26 cellular contexts compared by ENCODE assay signal in genomic region chr5:143013176-143013575, GRCh38.
DNase-seq lines count a peak whose midpoint lies in the region; ATAC-seq, FAIRE-seq and TF ChIP-seq lines count a peak whose summit lies in the region.
"Had no signal": no experiment of that assay in that cellular context is flagged by ENCODE, and none has a peak within 500 bp of the region (broad histone marks: within the 10 kb centered on the region; RNA-seq: fewer than 3 reads in every experiment).

No MANE protein-coding gene starts in this region.

- H3K23ac ChIP-seq in IMR-90 (ENCODE audit: low read depth, low read length) = no peak overlapping the region

- H3K9me3 Mint-ChIP-seq in activated naive CD8-positive, alpha-beta T cell (ENCODE audit: low read depth) = peaks cover 4% of the 10 kb centered on the region
- H3K9me3 Mint-ChIP-seq in activated naive CD8-positive, alpha-beta T cell treated with anti-CD3 and anti-CD28 coated beads, Interleukin-2, amount 50 U/mL, for 24 hours = peaks cover 4% of the 10 kb centered on the region
- peaks cover 6% of the 10 kb centered on the region for H3K9me3 Mint-ChIP-seq in CD8-positive, alpha-beta T cell
- H3K9me3 Mint-ChIP-seq: CD4-positive, alpha-beta T cell; CD8-positive, alpha-beta memory T cell had no signal

- no peak for FAIRE-seq in K562 (lab: Jason Lieb, UNC)
- FAIRE-seq: A549, GM12878, GM12892, GM18507 had no signal

- TF ChIP-seq EP300 in K562 (IDR thresholded peaks at IDR 0.05; ENCODE audit: low read length) = no peak

- peaks cover 42% of the 10 kb centered on the region for H3K4me1 Mint-ChIP-seq in activated naive CD8-positive, alpha-beta T cell (ENCODE audit: low read depth)
- peaks cover 77% of the 10 kb centered on the region for H3K4me1 Mint-ChIP-seq in activated naive CD8-positive, alpha-beta T cell treated with anti-CD3 and anti-CD28 coated beads, Interleukin-2, amount 50 U/mL, for 24 hours
- H3K4me1 Mint-ChIP-seq in CD8-positive, alpha-beta T cell (ENCODE audit: low read depth) = peaks cover 20% of the 10 kb centered on the region

- 0 out of 4 replicates have a peak, but pooled peaks cover 0 to 4% of the 10 kb centered on the region in 2 experiments for H3K79me1 ChIP-seq in IMR-90 (ENCODE audit: low read depth in 1 of 2, low read length in 2 of 2)

- ATAC-seq in activated naive CD8-positive, alpha-beta T cell treated with anti-CD3 and anti-CD28 coated beads, Interleukin-2, amount 50 U/mL, for 24 hours = no peak
- ATAC-seq in IMR-90 (ENCODE audit: low read depth) = no peak
- no peak for ATAC-seq in K562
- no peak for ATAC-seq in foreskin keratinocyte
- no peak for ATAC-seq in HG02852 (IDR thresholded peaks at IDR 0.05; ENCODE audit: unreplicated experiment)
- ATAC-seq in CD8-positive, alpha-beta T cell = no peak
- ATAC-seq: GM12878 had no signal

- POLR2A ChIA-PET in IMR-90 (lab: Charles Lee; ENCODE audit: unreplicated experiment) (no interaction called here), K562 (lab: Yijun Ruan, JAX) (no interaction called here)
- POLR2A ChIA-PET in CD8-positive, alpha-beta T cell (lab: Charles Lee) = interaction anchor here (1.3 kb wide), 1 partner anchor 10 kb away, joined by 4 read pairs; no protein-coding TSS in a partner anchor

- no peak overlapping the region for H3K18ac ChIP-seq in IMR-90 (ENCODE audit: low read depth, low read length)

- H3K9ac ChIP-seq in IMR-90 (ENCODE audit: low read depth, low read length) (no peak overlapping the region), K562 (ENCODE audit: insufficient read depth in 1 of 2, low read depth in 2 of 2, low read length in 2 of 2) (no peak overlapping the region)
- H3K9ac ChIP-seq: BLaER1 treated with 17β-estradiol and CSF1 and Interleukin-3, amounts not matched to agents 10 nM and 100 nM had no signal

- TF ChIP-seq POLR2A in IMR-90 (IDR thresholded peaks at IDR 0.05; ENCODE audit: low read depth, low read length) = no peak
- TF ChIP-seq POLR2A in K562 (conservative IDR thresholded peaks at IDR 0.05) = no peak

- in situ Hi-C loops in IMR-90 (cut with MboI; ENCODE audit: low sequenced_read_pairs) (loop anchor here (10.0 to 25.0 kb wide), 2 partner anchors 392 to 1174 kb away; partner anchors contain the start of gene NR3C1), K562 (cut with MboI) (no loop called here)

- peak overlapping the region; percentile 17 for H3K27ac Mint-ChIP-seq in activated naive CD8-positive, alpha-beta T cell
- no peak overlapping the region for H3K27ac Mint-ChIP-seq in activated naive CD8-positive, alpha-beta T cell treated with anti-CD3 and anti-CD28 coated beads, Interleukin-2, amount 50 U/mL, for 24 hours
- no peak overlapping the region for H3K27ac Mint-ChIP-seq in CD8-positive, alpha-beta T cell
- H3K27ac Mint-ChIP-seq: B cell; CD4-positive, alpha-beta T cell had no signal

- BruUV-seq in IMR-90 (replicated peaks; lab: Mats Ljungman, UMichigan) (no TSS peak), K562 (replicated peaks; lab: Mats Ljungman, UMichigan) (no TSS peak)

- H2BK120ac ChIP-seq in IMR-90 (ENCODE audit: low read depth, low read length) = no peak overlapping the region

- no peak overlapping the region for H4K5ac ChIP-seq in IMR-90 (ENCODE audit: low read depth, low read length)

- peaks cover 1% of the 10 kb centered on the region; the same call in 1 of the 2 replicates for H3K4me1 ChIP-seq in IMR-90 (ENCODE audit: control insufficient read depth, insufficient read depth, low read length)
- no peaks in the 10 kb centered on the region for H3K4me1 ChIP-seq in K562 (replicated peaks in 1 of 2; ENCODE audit: control insufficient read depth in 2 of 2, insufficient read depth in 2 of 2, low read length in 2 of 2)
- H3K4me1 ChIP-seq in foreskin keratinocyte = peaks cover 17% of the 10 kb centered on the region
- H3K4me1 ChIP-seq in CD8-positive, alpha-beta T cell (ENCODE audit: insufficient read depth, low read length) = peaks cover 7% of the 10 kb centered on the region

- H3K9me3 ChIP-seq in IMR-90 (ENCODE audit: control insufficient read depth, insufficient read depth, low read length) (no peaks in the 10 kb centered on the region), K562 (replicated peaks; ENCODE audit: control insufficient read depth, insufficient read depth, low read depth, low read length) (no peaks in the 10 kb centered on the region)
- no peaks in the 10 kb centered on the region for H3K9me3 ChIP-seq in CD8-positive, alpha-beta T cell (ENCODE audit: low read length)
- H3K9me3 ChIP-seq: A549 had no signal

- peaks cover 8% of the 10 kb centered on the region for H3K9me1 ChIP-seq in IMR-90 (ENCODE audit: insufficient read depth, low read length)
- no peaks in the 10 kb centered on the region for H3K9me1 ChIP-seq in K562 (ENCODE audit: control insufficient read depth, insufficient read depth, low read length)

- dilution Hi-C loops in IMR-90 (cut with HindIII; ENCODE audit: low sequenced_read_pairs, unreplicated experiment) = no loop called here

- H4K8ac ChIP-seq in IMR-90 (ENCODE audit: low read depth in 2 of 2, low read length in 2 of 2) = no peak overlapping the region

- H2AK9ac ChIP-seq in IMR-90 (replicated peaks; ENCODE audit: low read depth, low read length, poor library complexity) = no peak overlapping the region

- intact Hi-C loops in IMR-90 (cut with micrococcal nuclease) (no loop called here), K562 (cut with micrococcal nuclease) (loop anchor here (10.0 kb wide), 2 partner anchors 1132 to 1172 kb away; no protein-coding TSS in a partner anchor)
- intact Hi-C loops in CD8-positive, alpha-beta T cell (cut with DNase I, micrococcal nuclease) = no loop called here

- CTCF ChIA-PET in IMR-90 (lab: Yijun Ruan, JAX) (interaction anchor here (0.7 kb wide), 1 partner anchor 30 kb away, joined by 3 read pairs; no protein-coding TSS in a partner anchor), K562 (lab: Yijun Ruan, JAX; ENCODE audit: low intra/inter-chr PET ratio) (interaction anchor here (1.3 to 2.1 kb wide), 2 partner anchors 389 to 813 kb away, joined by 3 to 8 read pairs; partner anchors contain the start of gene NR3C1)
- CTCF ChIA-PET in CD8-positive, alpha-beta T cell (lab: Charles Lee) = interaction anchor here (1.0 kb wide), 1 partner anchor 10 kb away, joined by 3 read pairs; no protein-coding TSS in a partner anchor

- H3K14ac ChIP-seq in IMR-90 (replicated peaks; ENCODE audit: low read depth, low read length) = no peak overlapping the region

- no peak overlapping the region for H2BK20ac ChIP-seq in IMR-90 (ENCODE audit: low read depth, low read length)

- H3K4me2 ChIP-seq in IMR-90 (ENCODE audit: low read depth, low read length) = no peak overlapping the region
- no peak overlapping the region for H3K4me2 ChIP-seq in K562 (ENCODE audit: insufficient read depth, low read length)
- H3K4me2 ChIP-seq: A549; BLaER1 treated with 17β-estradiol and CSF1 and Interleukin-3, amounts not matched to agents 10 nM and 100 nM had no signal

- H3K27me3 ChIP-seq in IMR-90 (ENCODE audit: control insufficient read depth, insufficient read depth, low read length) (no peaks in the 10 kb centered on the region), K562 (ENCODE audit: control insufficient read depth in 2 of 2, insufficient read depth in 2 of 2, low read length in 2 of 2) (no peaks in the 10 kb centered on the region), foreskin keratinocyte (no peaks in the 10 kb centered on the region)
- H3K27me3 ChIP-seq in CD8-positive, alpha-beta T cell (ENCODE audit: insufficient read depth, low read length) = no peaks in the 10 kb centered on the region
- H3K27me3 ChIP-seq: BLaER1 treated with 17β-estradiol and CSF1 and Interleukin-3, amounts not matched to agents 10 nM and 100 nM had no signal

- H3K56ac ChIP-seq in IMR-90 (ENCODE audit: extremely low read depth, insufficient read depth, low read length) = no peak overlapping the region

- H3K27me3 Mint-ChIP-seq in activated naive CD8-positive, alpha-beta T cell = no peaks in the 10 kb centered on the region
- peaks cover 2% of the 10 kb centered on the region for H3K27me3 Mint-ChIP-seq in activated naive CD8-positive, alpha-beta T cell treated with anti-CD3 and anti-CD28 coated beads, Interleukin-2, amount 50 U/mL, for 24 hours
- H3K27me3 Mint-ChIP-seq in CD8-positive, alpha-beta T cell (ENCODE audit: low read depth) = no peaks in the 10 kb centered on the region
- H3K27me3 Mint-ChIP-seq: B cell; CD4-positive, alpha-beta T cell had no signal

- no peak for DNase-seq in activated naive CD8-positive, alpha-beta T cell treated with anti-CD3 and anti-CD28 coated beads, Interleukin-2, amount 50 U/mL, for 24 hours
- DNase-seq in IMR-90 (no peak), K562 (ENCODE audit: extremely low read depth in 1 of 4, low spot score in 3 of 4) (no peak), foreskin keratinocyte (no peak)
- DNase-seq in CD8-positive, alpha-beta T cell = no peak
- no peak for DNase-seq in activated naive CD4-positive, alpha-beta T cell treated with Interleukin-2 at 50 U/mL for 16 hours
- DNase-seq: CD4-positive, alpha-beta T cell; CD8-positive, alpha-beta memory T cell; COR-L47; DMS 273 treated with DMSO at 0.1 percent for 48 hours; DMS153; DMS53; DMS79; DND-41; EL; GDM1 had no signal

- H3K36me3 Mint-ChIP-seq in activated naive CD8-positive, alpha-beta T cell = peaks cover 32% of the 10 kb centered on the region
- H3K36me3 Mint-ChIP-seq in activated naive CD8-positive, alpha-beta T cell treated with anti-CD3 and anti-CD28 coated beads, Interleukin-2, amount 50 U/mL, for 24 hours (ENCODE audit: low read depth) = peaks cover 29% of the 10 kb centered on the region
- peaks cover 44% of the 10 kb centered on the region for H3K36me3 Mint-ChIP-seq in CD8-positive, alpha-beta T cell

- WGBS in IMR-90 (ENCODE audit: extremely low coverage in 2 of 2, insufficient read length in 1 of 2), 2 experiments = no CpG with 5 or more reads among the region's 2 CpGs
- 0% methylated on average over 2 of the region's 2 CpGs for WGBS in K562 (ENCODE audit: insufficient coverage, low coverage, missing lambda C conversion rate)

- TF ChIP-seq CTCF in IMR-90 (conservative IDR thresholded peaks at IDR 0.05; ENCODE audit: low read depth, low read length) (no peak), K562 (IDR thresholded peaks at IDR 0.05 in 2 of 3, conservative IDR thresholded peaks at IDR 0.05 in 1 of 3; ENCODE audit: insufficient read depth in 2 of 3, low read depth in 1 of 3, low read length in 3 of 3) (no peak), foreskin keratinocyte (conservative IDR thresholded peaks at IDR 0.05) (no peak)
- no peak for TF ChIP-seq CTCF in CD8-positive, alpha-beta T cell (IDR thresholded peaks at IDR 0.05)

- H3K4me3 Mint-ChIP-seq in activated naive CD8-positive, alpha-beta T cell = no peak overlapping the region
- no peak overlapping the region for H3K4me3 Mint-ChIP-seq in activated naive CD8-positive, alpha-beta T cell treated with anti-CD3 and anti-CD28 coated beads, Interleukin-2, amount 50 U/mL, for 24 hours
- no peak overlapping the region for H3K4me3 Mint-ChIP-seq in CD8-positive, alpha-beta T cell
- H3K4me3 Mint-ChIP-seq: B cell; CD4-positive, alpha-beta T cell; CD8-positive, alpha-beta memory T cell had no signal

- H4K20me1 ChIP-seq in IMR-90 (ENCODE audit: insufficient read depth, low read length) = no peaks in the 10 kb centered on the region
- H4K20me1 ChIP-seq in K562 (replicated peaks; ENCODE audit: control insufficient read depth, insufficient read depth, low read length) = no peaks in the 10 kb centered on the region
- H4K20me1 ChIP-seq: BLaER1 treated with 17β-estradiol and CSF1 and Interleukin-3, amounts not matched to agents 10 nM and 100 nM had no signal

- H3K4me3 ChIP-seq in IMR-90 (ENCODE audit: insufficient read depth, low read depth, low read length) = no peak overlapping the region
- no peak overlapping the region for H3K4me3 ChIP-seq in K562
- no peak overlapping the region for H3K4me3 ChIP-seq in CD8-positive, alpha-beta T cell (ENCODE audit: low read depth, low read length)
- H3K4me3 ChIP-seq: A549; BLaER1 treated with 17β-estradiol and CSF1 and Interleukin-3, amounts not matched to agents 10 nM and 100 nM; GM12878 had no signal

- H3K27ac ChIP-seq in IMR-90 (ENCODE audit: insufficient read depth, low read length) = no peak overlapping the region
- H3K27ac ChIP-seq in K562 (ENCODE audit: extremely low read depth, low read depth, low read length) = no peak overlapping the region
- H3K27ac ChIP-seq in foreskin keratinocyte = peak overlapping the region; percentile 17
- H3K27ac ChIP-seq in CD8-positive, alpha-beta T cell (ENCODE audit: low read depth, low read length) = no peak overlapping the region
- H3K27ac ChIP-seq: 22Rv1; A549; BLaER1 treated with 17β-estradiol and CSF1 and Interleukin-3, amounts not matched to agents 10 nM and 100 nM; C4-2B had no signal

- H3K36me3 ChIP-seq in IMR-90 (ENCODE audit: control insufficient read depth, insufficient read depth, low read length) (no peaks in the 10 kb centered on the region), K562 (ENCODE audit: control insufficient read depth, insufficient read depth, low read length) (no peaks in the 10 kb centered on the region)
- H3K36me3 ChIP-seq in CD8-positive, alpha-beta T cell (ENCODE audit: insufficient read depth, low read length) = no peaks in the 10 kb centered on the region

- no peak overlapping the region for H2BK5ac ChIP-seq in IMR-90 (ENCODE audit: low read depth, low read length, poor library complexity, severe bottlenecking)

- H3K79me2 ChIP-seq in K562 (ENCODE audit: control insufficient read depth, insufficient read depth, low read length) = no peaks in the 10 kb centered on the region

- TF ChIP-seq RAD21 in IMR-90 (IDR thresholded peaks at IDR 0.05; ENCODE audit: low read length) (no peak), K562 (CRISPR knock-in tag; conservative IDR thresholded peaks at IDR 0.05 in 1 of 2, IDR thresholded peaks at IDR 0.05 in 1 of 2) (no peak)

- no peak overlapping the region for H4K91ac ChIP-seq in IMR-90 (ENCODE audit: insufficient read depth, low read depth, low read length)

- H2AFZ ChIP-seq in IMR-90 (replicated peaks; ENCODE audit: low read length, poor library complexity) (no peak overlapping the region), K562 (ENCODE audit: low read depth, low read length) (no peak overlapping the region)

- H3K4ac ChIP-seq in IMR-90 (ENCODE audit: low read depth, low read length) = no peak overlapping the region

- H2AK5ac ChIP-seq in IMR-90 (ENCODE audit: low read depth, low read length) = no peak overlapping the region

- no peak overlapping the region for H2BK15ac ChIP-seq in IMR-90 (ENCODE audit: low read depth, low read length)
